Comparison of ENCODE assay signal across 1 cellular context in the genomic region with DNA sequence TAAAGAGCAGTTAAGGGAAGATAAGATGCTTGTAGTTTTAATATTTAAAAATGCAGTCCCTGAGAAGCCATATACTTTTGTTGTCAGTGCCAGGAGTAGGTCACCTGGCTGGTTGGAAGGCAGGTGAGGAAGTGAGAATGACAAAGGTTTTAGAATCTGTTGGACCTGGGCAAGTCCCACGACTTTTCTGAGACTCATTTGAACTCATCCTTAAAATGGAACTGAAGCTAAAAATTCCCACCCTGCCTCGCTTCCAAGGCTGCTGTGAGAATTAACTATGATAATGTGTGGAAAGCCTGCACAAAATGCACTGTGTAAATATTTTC.
TF ChIP-seq lines count a peak whose summit lies in the region.

No MANE protein-coding gene starts in this region.

TF ChIP-seq in IMR-90, 13 proteins besides CTCF, POLR2A, EP300 and RAD21:
- TF ChIP-seq CEBPB (IDR thresholded peaks at IDR 0.05; ENCODE audit: low read depth, low read length) (no peak), CHD1 (IDR thresholded peaks at IDR 0.05; ENCODE audit: low read depth, low read length) (no peak), NFE2L2 (IDR thresholded peaks at IDR 0.05; ENCODE audit: low read depth, low read length) (no peak), MAZ (IDR thresholded peaks at IDR 0.05; ENCODE audit: borderline replicate concordance, low read depth, low read length) (no peak), ELK1 (IDR thresholded peaks at IDR 0.05; ENCODE audit: borderline replicate concordance, low read depth, low read length) (no peak), FOS (IDR thresholded peaks at IDR 0.05; ENCODE audit: low read depth, low read length) (no peak), BHLHE40 (IDR thresholded peaks at IDR 0.05; ENCODE audit: low read depth, low read length) (no peak), RCOR1 (IDR thresholded peaks at IDR 0.05; ENCODE audit: insufficient replicate concordance, low read length) (no peak)
- TF ChIP-seq, protein P1, sequence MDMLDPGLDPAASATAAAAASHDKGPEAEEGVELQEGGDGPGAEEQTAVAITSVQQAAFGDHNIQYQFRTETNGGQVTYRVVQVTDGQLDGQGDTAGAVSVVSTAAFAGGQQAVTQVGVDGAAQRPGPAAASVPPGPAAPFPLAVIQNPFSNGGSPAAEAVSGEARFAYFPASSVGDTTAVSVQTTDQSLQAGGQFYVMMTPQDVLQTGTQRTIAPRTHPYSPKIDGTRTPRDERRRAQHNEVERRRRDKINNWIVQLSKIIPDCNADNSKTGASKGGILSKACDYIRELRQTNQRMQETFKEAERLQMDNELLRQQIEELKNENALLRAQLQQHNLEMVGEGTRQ (IDR thresholded peaks at IDR 0.05; ENCODE audit: low read depth, low read length), result no peak
